In genomic region chr9:134492281-134492691, GRCh38 we compare ENCODE assay signal across 14 cellular contexts.
DNase-seq lines count a peak whose midpoint lies in the region; TF ChIP-seq lines count a peak whose summit lies in the region.
"Had no signal": no experiment of that assay in that cellular context is flagged by ENCODE, and none has a peak within 500 bp of the region (broad histone marks: within the 10 kb centered on the region; RNA-seq: fewer than 3 reads in every experiment).

No MANE protein-coding gene starts in this region.

- POLR2A ChIA-PET in RWPE1 (lab: Yijun Ruan, JAX; ENCODE audit: low non-redundant PET), result interaction anchor here (0.6 kb wide), 1 partner anchor 9 kb away, joined by 4 read pairs; no protein-coding TSS in a partner anchor

- CTCF ChIA-PET in RWPE1 (lab: Yijun Ruan, JAX), result interaction anchor here (0.6 to 0.9 kb wide), 2 partner anchors 11 to 13 kb away, joined by 3 read pairs; no protein-coding TSS in a partner anchor

- DNase-seq in ELF-1 (ENCODE audit: low read depth, low spot score) (peak; percentile 59), astrocyte of the spinal cord (ENCODE audit: low read depth, low spot score) (peak; percentile 26), iris pigment epithelial cell (ENCODE audit: low read depth) (peak; percentile 84), smooth muscle cell of the brain vasculature (ENCODE audit: low read depth, low spot score) (peak; percentile 12), RWPE1 (ENCODE audit: low spot score) (no peak), substantia nigra (lab: John Stamatoyannopoulos, UW) (no peak), HPDE6-E6E7 (ENCODE audit: extremely low spot score) (no peak)
- DNase-seq in activated CD4-positive, alpha-beta T cell treated with anti-CD3 and anti-CD28 coated beads, Interleukin-2, amount 50 U/mL, for 4 hours, result no peak
- DNase-seq: activated CD4-positive, alpha-beta T cell treated with anti-CD3 and anti-CD28 coated beads for 36 hours; esophagus squamous epithelium; NCI-H1436; RPMI8226; stimulated activated CD4-positive, alpha-beta T cell treated with anti-CD3 and anti-CD28 coated beads, Interleukin-2, amount 100 ng/mL, for 24 hours had no signal

- in situ Hi-C loops in astrocyte of the spinal cord (cut with HindIII; ENCODE audit: low sequenced_read_pairs), result no loop called here

- H3K4me3 ChIP-seq in astrocyte of the spinal cord (ENCODE audit: low read depth, low read length), result no peak overlapping the region
- H3K4me3 ChIP-seq: esophagus squamous epithelium, thoracic aorta had no signal

- no peak overlapping the region for H3K27ac ChIP-seq in RWPE1
- H3K27ac ChIP-seq in substantia nigra (ENCODE audit: low read depth, low read length, poor library complexity, severe bottlenecking), result no peak overlapping the region
- H3K27ac ChIP-seq: thoracic aorta had no signal

- TF ChIP-seq CTCF in astrocyte of the spinal cord (IDR thresholded peaks at IDR 0.05; ENCODE audit: low read depth, low read length) (no peak), RWPE1 (conservative IDR thresholded peaks at IDR 0.05; ENCODE audit: low read depth) (no peak)

Comparison
In these comparisons a context has a peak if more than half of its experiments do, and no peak if none do; other contexts are left out.
1. DNase-seq: peak in ELF-1 (single experiment), astrocyte of the spinal cord (single experiment), iris pigment epithelial cell (single experiment) and smooth muscle cell of the brain vasculature (single experiment); none in RWPE1 (single experiment), substantia nigra (0 of 49), activated CD4-positive, alpha-beta T cell treated with anti-CD3 and anti-CD28 coated beads, Interleukin-2, amount 50 U/mL, for 4 hours (0 of 2) and HPDE6-E6E7 (single experiment).